In genomic region chr5:173217626-173218397, GRCh38 we compare ENCODE assay signal across 1 cellular context.
TF ChIP-seq lines count a peak whose summit lies in the region.

No MANE protein-coding gene starts in this region.

TF ChIP-seq in Ishikawa, 13 proteins besides CTCF, POLR2A, EP300 and RAD21 (continued from another document):
- TF ChIP-seq, protein P1, sequence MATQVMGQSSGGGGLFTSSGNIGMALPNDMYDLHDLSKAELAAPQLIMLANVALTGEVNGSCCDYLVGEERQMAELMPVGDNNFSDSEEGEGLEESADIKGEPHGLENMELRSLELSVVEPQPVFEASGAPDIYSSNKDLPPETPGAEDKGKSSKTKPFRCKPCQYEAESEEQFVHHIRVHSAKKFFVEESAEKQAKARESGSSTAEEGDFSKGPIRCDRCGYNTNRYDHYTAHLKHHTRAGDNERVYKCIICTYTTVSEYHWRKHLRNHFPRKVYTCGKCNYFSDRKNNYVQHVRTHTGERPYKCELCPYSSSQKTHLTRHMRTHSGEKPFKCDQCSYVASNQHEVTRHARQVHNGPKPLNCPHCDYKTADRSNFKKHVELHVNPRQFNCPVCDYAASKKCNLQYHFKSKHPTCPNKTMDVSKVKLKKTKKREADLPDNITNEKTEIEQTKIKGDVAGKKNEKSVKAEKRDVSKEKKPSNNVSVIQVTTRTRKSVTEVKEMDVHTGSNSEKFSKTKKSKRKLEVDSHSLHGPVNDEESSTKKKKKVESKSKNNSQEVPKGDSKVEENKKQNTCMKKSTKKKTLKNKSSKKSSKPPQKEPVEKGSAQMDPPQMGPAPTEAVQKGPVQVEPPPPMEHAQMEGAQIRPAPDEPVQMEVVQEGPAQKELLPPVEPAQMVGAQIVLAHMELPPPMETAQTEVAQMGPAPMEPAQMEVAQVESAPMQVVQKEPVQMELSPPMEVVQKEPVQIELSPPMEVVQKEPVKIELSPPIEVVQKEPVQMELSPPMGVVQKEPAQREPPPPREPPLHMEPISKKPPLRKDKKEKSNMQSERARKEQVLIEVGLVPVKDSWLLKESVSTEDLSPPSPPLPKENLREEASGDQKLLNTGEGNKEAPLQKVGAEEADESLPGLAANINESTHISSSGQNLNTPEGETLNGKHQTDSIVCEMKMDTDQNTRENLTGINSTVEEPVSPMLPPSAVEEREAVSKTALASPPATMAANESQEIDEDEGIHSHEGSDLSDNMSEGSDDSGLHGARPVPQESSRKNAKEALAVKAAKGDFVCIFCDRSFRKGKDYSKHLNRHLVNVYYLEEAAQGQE (IDR thresholded peaks at IDR 0.05; ENCODE audit: low read depth), result no peak
- TF ChIP-seq CEBPB (IDR thresholded peaks at IDR 0.05) (no peak), TEAD4 (IDR thresholded peaks at IDR 0.05) (no peak)
